In the genomic region with DNA sequence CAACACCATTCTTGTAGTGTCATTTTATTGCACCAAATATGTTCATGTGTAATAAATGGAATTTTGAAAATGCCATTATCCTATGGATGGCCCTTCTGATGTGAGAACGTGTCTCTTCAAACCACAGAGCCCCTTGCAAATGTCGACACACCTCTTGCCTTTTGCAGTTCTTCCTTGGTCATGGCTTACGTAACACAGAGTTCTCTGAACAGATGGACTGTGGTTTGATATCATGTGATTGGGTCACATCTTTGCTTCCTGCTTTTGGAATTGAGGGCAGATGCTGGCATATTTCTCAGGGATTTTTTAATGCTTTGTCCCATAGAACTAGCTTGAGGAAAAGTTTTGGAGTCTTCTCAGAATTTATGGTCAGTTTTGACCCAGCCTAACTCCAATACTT, we compare ENCODE assay signal across 10 cellular contexts. TPM values are rescaled to one million over a fixed set of nuclear protein-coding genes. Genes with fewer than 3 reads are reported as not detected.
DNase-seq lines count a peak whose midpoint lies in the region; ATAC-seq and TF ChIP-seq lines count a peak whose summit lies in the region.
"Had no signal": no experiment of that assay in that cellular context is flagged by ENCODE, and none has a peak within 500 bp of the region (broad histone marks: within the 10 kb centered on the region; RNA-seq: fewer than 3 reads in every experiment).

No MANE protein-coding gene starts in this region.

- DNase-seq in Ammon's horn (ENCODE audit: low spot score) (peak; percentile 62), KBM-7 (peak; percentile 72), midbrain (lab: John Stamatoyannopoulos, UW) (peak; percentile 22), SK-N-SH (no peak), NCI-H2081 (lab: John Stamatoyannopoulos, UW) (no peak)
- no peak for DNase-seq in activated naive CD8-positive, alpha-beta T cell treated with anti-CD3 and anti-CD28 coated beads, Interleukin-2, amount 10 ng/mL, durations not matched to agents 7 days and 5 days
- DNase-seq: activated CD4-positive, alpha-beta T cell treated with anti-CD3 and anti-CD28 coated beads for 4 hours had no signal

- TF ChIP-seq EP300 in SK-N-SH (IDR thresholded peaks at IDR 0.05; ENCODE audit: borderline replicate concordance in 1 of 2, low read depth in 1 of 2, low read length in 1 of 2): no peak

- no peak overlapping the region for H3K4me3 ChIP-seq in SK-N-SH (ENCODE audit: low read depth in 2 of 2, low read length in 1 of 2)

- 95% methylated on average over 3 of the region's 3 CpGs for WGBS in SK-N-SH (ENCODE audit: low lambda C conversion rate)

- peaks cover 6% of the 10 kb centered on the region for H3F3A ChIP-seq in SK-N-SH (replicated peaks; ENCODE audit: insufficient read depth)

- no peaks in the 10 kb centered on the region for H3K9me3 ChIP-seq in SK-N-SH

- H3K27ac ChIP-seq in SK-N-SH (ENCODE audit: low read depth in 2 of 2, low read length in 1 of 2): no peak overlapping the region
- H3K27ac ChIP-seq: KMS-11 had no signal

- no peak overlapping the region for H3K9ac ChIP-seq in SK-N-SH
- H3K9ac ChIP-seq: KMS-11 had no signal

- H3K27ac Mint-ChIP-seq in activated naive CD8-positive, alpha-beta T cell treated with anti-CD3 and anti-CD28 coated beads, Interleukin-2, amount 10 ng/mL, durations not matched to agents 7 days and 5 days: no peak overlapping the region

- no peaks in the 10 kb centered on the region for H3K9me2 ChIP-seq in SK-N-SH

- ATAC-seq in activated naive CD8-positive, alpha-beta T cell treated with anti-CD3 and anti-CD28 coated beads, Interleukin-2, amount 10 ng/mL, durations not matched to agents 7 days and 5 days (ENCODE audit: low read depth): no peak
- ATAC-seq in HG02623 (IDR thresholded peaks at IDR 0.05; ENCODE audit: unreplicated experiment): no peak
- no peak for ATAC-seq in GM18867 (IDR thresholded peaks at IDR 0.05; ENCODE audit: unreplicated experiment)

- peaks cover 79% of the 10 kb centered on the region for H4K20me1 ChIP-seq in SK-N-SH (ENCODE audit: insufficient read depth)

- peaks cover 44% of the 10 kb centered on the region for H3K36me3 Mint-ChIP-seq in activated naive CD8-positive, alpha-beta T cell treated with anti-CD3 and anti-CD28 coated beads, Interleukin-2, amount 10 ng/mL, durations not matched to agents 7 days and 5 days

- H3K79me2 ChIP-seq in SK-N-SH (ENCODE audit: insufficient read depth): peaks cover 90% of the 10 kb centered on the region

- no peaks in the 10 kb centered on the region for H3K36me3 ChIP-seq in SK-N-SH (replicated peaks in 1 of 2; ENCODE audit: control insufficient read depth in 1 of 2, insufficient read depth in 2 of 2, low read length in 1 of 2)

- no peaks in the 10 kb centered on the region for H3K27me3 ChIP-seq in SK-N-SH (ENCODE audit: insufficient read depth)

- in situ Hi-C loops in KBM-7 (cut with MboI; ENCODE audit: low pct_unique_long_range_greater_than_20kb, low sequenced_read_pairs): no loop called here

- peaks cover 65% of the 10 kb centered on the region for H3K4me1 Mint-ChIP-seq in activated naive CD8-positive, alpha-beta T cell treated with anti-CD3 and anti-CD28 coated beads, Interleukin-2, amount 10 ng/mL, durations not matched to agents 7 days and 5 days

- H3K4me3 Mint-ChIP-seq in activated naive CD8-positive, alpha-beta T cell treated with anti-CD3 and anti-CD28 coated beads, Interleukin-2, amount 10 ng/mL, durations not matched to agents 7 days and 5 days: peak overlapping the region; percentile 39

- no peak overlapping the region for H2AFZ ChIP-seq in SK-N-SH (ENCODE audit: low read depth)

- no peak for TF ChIP-seq RAD21 in SK-N-SH (IDR thresholded peaks at IDR 0.05; ENCODE audit: low read length)

- no peaks in the 10 kb centered on the region for H3K27me3 Mint-ChIP-seq in activated naive CD8-positive, alpha-beta T cell treated with anti-CD3 and anti-CD28 coated beads, Interleukin-2, amount 10 ng/mL, durations not matched to agents 7 days and 5 days

- peaks cover 0 to 3% of the 10 kb centered on the region in 2 experiments; a peak in 3 of 4 replicates for H3K4me1 ChIP-seq in SK-N-SH (ENCODE audit: control insufficient read depth in 1 of 2, insufficient read depth in 2 of 2, low read depth in 1 of 2, low read length in 1 of 2)

- CTCF ChIA-PET in SK-N-SH (lab: Yijun Ruan, JAX): no interaction called here

- no peaks in the 10 kb centered on the region for H3K9me3 Mint-ChIP-seq in activated naive CD8-positive, alpha-beta T cell treated with anti-CD3 and anti-CD28 coated beads, Interleukin-2, amount 10 ng/mL, durations not matched to agents 7 days and 5 days

- POLR2A ChIA-PET in activated naive CD8-positive, alpha-beta T cell treated with anti-CD3 and anti-CD28 coated beads, Interleukin-2, amount 10 ng/mL, durations not matched to agents 7 days and 5 days (lab: Charles Lee): no interaction called here
- POLR2A ChIA-PET in SK-N-SH (lab: Yijun Ruan, JAX): no interaction called here

- H3K4me2 ChIP-seq in SK-N-SH: no peak overlapping the region
- H3K4me2 ChIP-seq: KMS-11 had no signal

- TF ChIP-seq CTCF in SK-N-SH (IDR thresholded peaks at IDR 0.05): no peak

TF ChIP-seq in SK-N-SH, 30 proteins besides CTCF, POLR2A, EP300 and RAD21:
- no peak for TF ChIP-seq CHD2 (IDR thresholded peaks at IDR 0.05; ENCODE audit: low read length, partially characterized antibody)
- no peak for TF ChIP-seq SMC3 (IDR thresholded peaks at IDR 0.05; ENCODE audit: low read depth, low read length)
- TF ChIP-seq JUND (IDR thresholded peaks at IDR 0.05): no peak
- TF ChIP-seq, protein P1, sequence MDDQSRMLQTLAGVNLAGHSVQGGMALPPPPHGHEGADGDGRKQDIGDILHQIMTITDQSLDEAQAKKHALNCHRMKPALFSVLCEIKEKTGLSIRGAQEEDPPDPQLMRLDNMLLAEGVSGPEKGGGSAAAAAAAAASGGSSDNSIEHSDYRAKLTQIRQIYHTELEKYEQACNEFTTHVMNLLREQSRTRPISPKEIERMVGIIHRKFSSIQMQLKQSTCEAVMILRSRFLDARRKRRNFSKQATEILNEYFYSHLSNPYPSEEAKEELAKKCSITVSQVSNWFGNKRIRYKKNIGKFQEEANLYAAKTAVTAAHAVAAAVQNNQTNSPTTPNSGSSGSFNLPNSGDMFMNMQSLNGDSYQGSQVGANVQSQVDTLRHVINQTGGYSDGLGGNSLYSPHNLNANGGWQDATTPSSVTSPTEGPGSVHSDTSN (IDR thresholded peaks at IDR 0.05): no peak
- no peak for TF ChIP-seq RXRA (IDR thresholded peaks at IDR 0.05; ENCODE audit: borderline replicate concordance, low read depth)
- no peak for TF ChIP-seq FOXM1 (IDR thresholded peaks at IDR 0.05; ENCODE audit: low read depth)
- TF ChIP-seq TAF1 (IDR thresholded peaks at IDR 0.05; ENCODE audit: borderline replicate concordance, low read depth, low read length): no peak
- TF ChIP-seq, protein P2, sequence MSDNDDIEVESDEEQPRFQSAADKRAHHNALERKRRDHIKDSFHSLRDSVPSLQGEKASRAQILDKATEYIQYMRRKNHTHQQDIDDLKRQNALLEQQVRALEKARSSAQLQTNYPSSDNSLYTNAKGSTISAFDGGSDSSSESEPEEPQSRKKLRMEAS (IDR thresholded peaks at IDR 0.05; ENCODE audit: low read depth): no peak
- TF ChIP-seq MEF2A (IDR thresholded peaks at IDR 0.05; ENCODE audit: borderline replicate concordance, low read depth): no peak

RNA-seq across cellular contexts. Expression of a gene that starts 4.6 kb away (rescaled TPM):
- total RNA-seq in activated naive CD8-positive, alpha-beta T cell treated with anti-CD3 and anti-CD28 coated beads, Interleukin-2, amount 10 ng/mL, durations not matched to agents 7 days and 5 days: 10 to 100 TPM; 82.7 to 83.5 TPM
- polyA plus RNA-seq in SK-N-SH (2012; rRNA removed): 15.3 and 28.7 TPM in 2 replicates
- polyA plus RNA-seq in SK-N-SH (2012; cell fraction: cytosol; rRNA removed): 15.7 and 16.6 TPM in 2 replicates
- 5.2 and 11.8 TPM in 2 replicates for polyA plus RNA-seq in SK-N-SH (2012; cell fraction: nucleus; rRNA removed)

Comparison
In these comparisons a context has a peak if more than half of its experiments do, and no peak if none do; other contexts are left out.
1. DNase-seq: peak in Ammon's horn (single experiment), KBM-7 (single experiment) and midbrain (single experiment); none in activated naive CD8-positive, alpha-beta T cell treated with anti-CD3 and anti-CD28 coated beads, Interleukin-2, amount 10 ng/mL, durations not matched to agents 7 days and 5 days (single experiment), SK-N-SH (single experiment) and NCI-H2081 (0 of 2).